Comparison of ENCODE assay signal across 16 cellular contexts in the genomic region with DNA sequence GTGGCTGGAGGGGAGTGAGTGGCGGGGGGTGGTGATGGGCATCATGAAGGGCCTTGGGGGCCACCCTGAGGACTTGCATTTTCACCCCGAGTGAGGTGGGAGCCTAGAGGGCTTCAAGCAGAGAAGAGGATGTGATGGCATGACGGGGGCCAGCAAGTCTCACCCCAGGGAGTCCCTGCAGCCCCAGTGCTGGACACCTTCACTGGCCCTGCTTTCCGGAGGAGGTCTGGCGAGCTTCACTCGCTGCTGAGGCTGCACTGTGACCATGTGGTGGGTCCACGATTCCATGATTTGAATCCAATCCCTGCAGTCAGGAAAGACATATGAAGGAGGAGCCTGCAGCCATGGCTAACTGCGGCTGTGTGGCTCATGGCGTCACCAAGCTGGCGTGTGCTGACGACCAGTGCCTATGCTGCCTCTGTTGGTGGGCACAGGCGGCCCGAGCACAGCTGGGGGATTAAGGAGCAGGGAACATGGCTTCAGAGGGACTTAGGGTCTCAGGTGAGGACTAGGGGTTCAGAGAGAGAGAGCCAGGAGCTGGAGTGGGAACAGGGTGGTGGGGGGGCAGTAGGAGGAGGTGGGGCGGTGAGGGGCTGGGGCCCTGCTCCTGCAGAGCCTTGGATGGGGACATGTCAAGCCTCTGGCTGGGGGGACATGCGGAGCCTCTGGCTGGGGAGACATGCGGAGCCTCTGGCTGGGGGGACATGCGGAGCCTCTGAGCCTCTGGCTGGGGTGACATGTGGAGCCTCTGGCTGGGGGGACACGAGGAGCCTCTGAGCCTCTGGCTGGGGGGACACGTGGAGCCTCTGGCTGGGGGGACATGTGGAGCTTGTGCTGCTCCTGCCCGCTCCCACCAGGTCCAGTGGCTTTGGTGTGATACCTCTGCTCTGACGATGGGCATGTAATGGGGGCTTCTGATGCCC. TPM values are rescaled to one million over a fixed set of nuclear protein-coding genes. Genes with fewer than 3 reads are reported as not detected.
A peak's percentile ranks its signal among the peaks of the same experiment; 100 is the strongest.
DNase-seq lines count a peak whose midpoint lies in the region; ATAC-seq and TF ChIP-seq lines count a peak whose summit lies in the region.
"Had no signal": no experiment of that assay in that cellular context is flagged by ENCODE, and none has a peak within 500 bp of the region (broad histone marks: within the 10 kb centered on the region; RNA-seq: fewer than 3 reads in every experiment).

No MANE protein-coding gene starts in this region.

- TF ChIP-seq CTCF in upper lobe of right lung (IDR thresholded peaks at IDR 0.05): no peak

- H3K4me3 ChIP-seq in naive thymus-derived CD4-positive, alpha-beta T cell (ENCODE audit: low read length): peak overlapping the region; percentile 94
- H3K4me3 ChIP-seq in upper lobe of right lung: no peak overlapping the region
- H3K4me3 ChIP-seq: MG63, SK-N-MC, tibial artery had no signal

- peak overlapping the region; percentile 96 for H3K27ac Mint-ChIP-seq in activated naive CD4-positive, alpha-beta T cell treated with anti-CD3 and anti-CD28 coated beads, Interleukin-2, amount 10 ng/mL, durations not matched to agents 7 days and 5 days
- peak overlapping the region; percentile 99 for H3K27ac Mint-ChIP-seq in activated naive CD8-positive, alpha-beta T cell
- peak overlapping the region; percentile 93 to 100 (median 98) for H3K27ac Mint-ChIP-seq in naive thymus-derived CD4-positive, alpha-beta T cell
- H3K27ac Mint-ChIP-seq: activated B cell treated with CpG ODN at 0.5 μM for 24 hours had no signal

- POLR2A ChIA-PET in naive thymus-derived CD4-positive, alpha-beta T cell (lab: Charles Lee): interaction anchor here (1.0 to 2.9 kb wide), 3 partner anchors 24 to 71 kb away, joined by 3 to 18 read pairs (median 3); partner anchors contain the start of gene COX5B

- no peak for ATAC-seq in naive thymus-derived CD4-positive, alpha-beta T cell
- no peak for ATAC-seq in upper lobe of right lung

- intact Hi-C loops in naive thymus-derived CD4-positive, alpha-beta T cell (cut with micrococcal nuclease): loop anchor here (10.0 kb wide), 2 partner anchors 748 to 768 kb away; no protein-coding TSS in a partner anchor
- intact Hi-C loops in upper lobe of right lung (cut with DNase I): no loop called here

- no peaks in the 10 kb centered on the region for H3K9me3 ChIP-seq in naive thymus-derived CD4-positive, alpha-beta T cell (ENCODE audit: control insufficient read depth in 2 of 3, low read length in 3 of 3)
- no peaks in the 10 kb centered on the region for H3K9me3 ChIP-seq in upper lobe of right lung
- H3K9me3 ChIP-seq: MG63, tibial artery had no signal

- H3K36me3 Mint-ChIP-seq in activated naive CD4-positive, alpha-beta T cell treated with anti-CD3 and anti-CD28 coated beads, Interleukin-2, amount 10 ng/mL, durations not matched to agents 7 days and 5 days: peaks cover 70% of the 10 kb centered on the region
- peaks cover 20% of the 10 kb centered on the region for H3K36me3 Mint-ChIP-seq in activated naive CD8-positive, alpha-beta T cell
- peaks cover 3 to 62% (median 21%) of the 10 kb centered on the region in 5 donors for H3K36me3 Mint-ChIP-seq in naive thymus-derived CD4-positive, alpha-beta T cell

- DNase-seq in activated naive CD4-positive, alpha-beta T cell treated with anti-CD3 and anti-CD28 coated beads, Interleukin-2, amount 10 ng/mL, durations not matched to agents 7 days and 5 days: peak; percentile 19
- DNase-seq in activated naive CD4-positive, alpha-beta T cell (lab: John Stamatoyannopoulos, UW): no peak
- DNase-seq in naive thymus-derived CD4-positive, alpha-beta T cell: peak in 1 of 9 donors; percentile 7
- DNase-seq in upper lobe of right lung (peak; percentile 52), GM03348 (ENCODE audit: low spot score) (no peak), epidermal melanocyte (ENCODE audit: insufficient read length, low spot score) (no peak)
- no peak for DNase-seq in stimulated activated CD4-positive, alpha-beta T cell treated with anti-CD3 and anti-CD28 coated beads, Interleukin-15, amount 100 ng/mL, for 24 hours
- DNase-seq: activated B cell treated with CpG ODN at 0.5 μM for 24 hours, DMS53, MG63, NCI-H2107, nucleus accumbens had no signal

- peaks cover 83% of the 10 kb centered on the region for H3K4me1 Mint-ChIP-seq in activated naive CD4-positive, alpha-beta T cell treated with anti-CD3 and anti-CD28 coated beads, Interleukin-2, amount 10 ng/mL, durations not matched to agents 7 days and 5 days
- peaks cover 78% of the 10 kb centered on the region for H3K4me1 Mint-ChIP-seq in activated naive CD8-positive, alpha-beta T cell (ENCODE audit: low read depth)
- H3K4me1 Mint-ChIP-seq in naive thymus-derived CD4-positive, alpha-beta T cell: peaks cover 71 to 91% (median 76%) of the 10 kb centered on the region in 7 donors

- H3K9me3 Mint-ChIP-seq in activated naive CD4-positive, alpha-beta T cell treated with anti-CD3 and anti-CD28 coated beads, Interleukin-2, amount 10 ng/mL, durations not matched to agents 7 days and 5 days: no peaks in the 10 kb centered on the region
- no peaks in the 10 kb centered on the region for H3K9me3 Mint-ChIP-seq in activated naive CD8-positive, alpha-beta T cell (ENCODE audit: low read depth)
- H3K9me3 Mint-ChIP-seq in naive thymus-derived CD4-positive, alpha-beta T cell: no peaks in the 10 kb centered on the region
- H3K9me3 Mint-ChIP-seq: activated B cell treated with CpG ODN at 0.5 μM for 24 hours had no signal

- H3K27me3 Mint-ChIP-seq in activated naive CD4-positive, alpha-beta T cell treated with anti-CD3 and anti-CD28 coated beads, Interleukin-2, amount 10 ng/mL, durations not matched to agents 7 days and 5 days: no peaks in the 10 kb centered on the region
- H3K27me3 Mint-ChIP-seq in activated naive CD8-positive, alpha-beta T cell: no peaks in the 10 kb centered on the region
- H3K27me3 Mint-ChIP-seq in naive thymus-derived CD4-positive, alpha-beta T cell: no peaks in the 10 kb centered on the region
- H3K27me3 Mint-ChIP-seq: activated B cell treated with CpG ODN at 0.5 μM for 24 hours had no signal

- H3K4me3 Mint-ChIP-seq in activated naive CD4-positive, alpha-beta T cell treated with anti-CD3 and anti-CD28 coated beads, Interleukin-2, amount 10 ng/mL, durations not matched to agents 7 days and 5 days: peak overlapping the region; percentile 85
- H3K4me3 Mint-ChIP-seq in activated naive CD8-positive, alpha-beta T cell: peak overlapping the region; percentile 98
- H3K4me3 Mint-ChIP-seq in naive thymus-derived CD4-positive, alpha-beta T cell: peak overlapping the region; percentile 86 to 100 (median 94)
- H3K4me3 Mint-ChIP-seq: activated B cell treated with CpG ODN at 0.5 μM for 24 hours had no signal

- H3K27ac ChIP-seq in naive thymus-derived CD4-positive, alpha-beta T cell (ENCODE audit: low read depth, low read length): peak overlapping the region; percentile 95
- no peak overlapping the region for H3K27ac ChIP-seq in upper lobe of right lung
- H3K27ac ChIP-seq: SK-N-MC, tibial artery had no signal

- H3K36me3 ChIP-seq in naive thymus-derived CD4-positive, alpha-beta T cell (ENCODE audit: control insufficient read depth in 2 of 3, insufficient read depth in 3 of 3, low read length in 3 of 3): peaks cover 0 to 33% (median 5%) of the 10 kb centered on the region in 3 experiments
- no peaks in the 10 kb centered on the region for H3K36me3 ChIP-seq in upper lobe of right lung
- H3K36me3 ChIP-seq: MG63, tibial artery had no signal

- no peaks in the 10 kb centered on the region for H3K27me3 ChIP-seq in naive thymus-derived CD4-positive, alpha-beta T cell (ENCODE audit: control insufficient read depth in 2 of 2, insufficient read depth in 2 of 2, low read length in 2 of 2)
- no peaks in the 10 kb centered on the region for H3K27me3 ChIP-seq in upper lobe of right lung
- H3K27me3 ChIP-seq: MG63, tibial artery had no signal

- peaks cover 71 to 77% of the 10 kb centered on the region in 2 donors for H3K4me1 ChIP-seq in naive thymus-derived CD4-positive, alpha-beta T cell (ENCODE audit: control insufficient read depth in 2 of 2, insufficient read depth in 2 of 2, low read length in 2 of 2)
- H3K4me1 ChIP-seq in upper lobe of right lung: no peaks in the 10 kb centered on the region
- H3K4me1 ChIP-seq: tibial artery had no signal

- CTCF ChIA-PET in activated naive CD4-positive, alpha-beta T cell treated with anti-CD3 and anti-CD28 coated beads, Interleukin-2, amount 10 ng/mL, durations not matched to agents 7 days and 5 days (lab: Charles Lee): interaction anchor here (1.8 to 1.9 kb wide), 2 partner anchors 10 to 126 kb away, joined by 8 to 9 read pairs; partner anchors contain the start of gene ANKRD36B
- CTCF ChIA-PET in naive thymus-derived CD4-positive, alpha-beta T cell (lab: Charles Lee): interaction anchor here (0.5 to 2.1 kb wide), 4 partner anchors 8 to 745 kb away, joined by 3 to 16 read pairs (median 6); no protein-coding TSS in a partner anchor

RNA-seq across cellular contexts. Expression of gene ZAP70, which starts 3.6 kb away (rescaled TPM):
- 100 to 1,000 TPM; 354 to 432 (median 382) TPM for total RNA-seq in naive thymus-derived CD4-positive, alpha-beta T cell
- polyA plus RNA-seq in naive thymus-derived CD4-positive, alpha-beta T cell: 100 to 1,000 TPM; 105 to 166 TPM
- total RNA-seq in upper lobe of right lung: 10.2 TPM
- total RNA-seq: epithelial cell of proximal tubule had no signal

RNA-seq across cellular contexts. Expression of gene C2orf92, which starts 47.4 kb away (rescaled TPM):
- 10 to 100 TPM; 10.7 to 23.4 (median 21.0) TPM for total RNA-seq in naive thymus-derived CD4-positive, alpha-beta T cell
- polyA plus RNA-seq in naive thymus-derived CD4-positive, alpha-beta T cell: 1 to 10 TPM in 1 of 2 donors, under 1 TPM in 1; 0.66 to 1.1 TPM
- total RNA-seq in upper lobe of right lung: 14.4 TPM

RNA-seq across cellular contexts. Expression of gene ACTR1B, which starts 53.1 kb away (rescaled TPM):
- total RNA-seq in naive thymus-derived CD4-positive, alpha-beta T cell: 10 to 100 TPM; 75.9 to 95.5 (median 89.5) TPM
- 10 to 100 TPM; 13.2 to 14.7 TPM for polyA plus RNA-seq in naive thymus-derived CD4-positive, alpha-beta T cell
- 60.7 TPM for total RNA-seq in upper lobe of right lung

Comparison
In these comparisons a context has a peak if more than half of its experiments do, and no peak if none do; other contexts are left out.
1. DNase-seq: peak in activated naive CD4-positive, alpha-beta T cell treated with anti-CD3 and anti-CD28 coated beads, Interleukin-2, amount 10 ng/mL, durations not matched to agents 7 days and 5 days (single experiment) and upper lobe of right lung (single experiment); none in activated naive CD4-positive, alpha-beta T cell (0 of 4), GM03348 (single experiment), epidermal melanocyte (single experiment) and stimulated activated CD4-positive, alpha-beta T cell treated with anti-CD3 and anti-CD28 coated beads, Interleukin-15, amount 100 ng/mL, for 24 hours (single experiment).
2. RNA of gene ZAP70, which starts 3.6 kb away (total RNA-seq): 354 to 432 TPM in naive thymus-derived CD4-positive, alpha-beta T cell; 10.2 TPM in upper lobe of right lung (single experiment); every median in the first group is over 10 times any median in the second.
3. Peak in every context shown above with its lines, with median percentiles within 50 percentile points of each other: H3K27ac Mint-ChIP-seq and H3K4me3 Mint-ChIP-seq.